In genomic region chr5:40781843-40782409, GRCh38 we compare ENCODE assay signal across 2 cellular contexts.
TF ChIP-seq lines count a peak whose summit lies in the region.

No MANE protein-coding gene starts in this region.

TF ChIP-seq in K562, 482 proteins besides CTCF, POLR2A, EP300 and RAD21:
- TF ChIP-seq ZFP1 (CRISPR knock-in tag; IDR thresholded peaks at IDR 0.05) (peak; percentile 62; the same call in 1 of the 2 replicates), NR4A1 (CRISPR knock-in tag; IDR thresholded peaks at IDR 0.05) (no peak), NR4A1 (tag; IDR thresholded peaks at IDR 0.05) (no peak)

TF ChIP-seq in GM23338, 12 proteins besides CTCF, POLR2A, EP300 and RAD21:
- no peak for TF ChIP-seq STAT1 (IDR thresholded peaks at IDR 0.05; ENCODE audit: unreplicated experiment)
- TF ChIP-seq, protein P1, sequence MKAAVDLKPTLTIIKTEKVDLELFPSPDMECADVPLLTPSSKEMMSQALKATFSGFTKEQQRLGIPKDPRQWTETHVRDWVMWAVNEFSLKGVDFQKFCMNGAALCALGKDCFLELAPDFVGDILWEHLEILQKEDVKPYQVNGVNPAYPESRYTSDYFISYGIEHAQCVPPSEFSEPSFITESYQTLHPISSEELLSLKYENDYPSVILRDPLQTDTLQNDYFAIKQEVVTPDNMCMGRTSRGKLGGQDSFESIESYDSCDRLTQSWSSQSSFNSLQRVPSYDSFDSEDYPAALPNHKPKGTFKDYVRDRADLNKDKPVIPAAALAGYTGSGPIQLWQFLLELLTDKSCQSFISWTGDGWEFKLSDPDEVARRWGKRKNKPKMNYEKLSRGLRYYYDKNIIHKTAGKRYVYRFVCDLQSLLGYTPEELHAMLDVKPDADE (IDR thresholded peaks at IDR 0.05) = no peak
- no peak for TF ChIP-seq POLR2AphosphoS5 (IDR thresholded peaks at IDR 0.05; ENCODE audit: low read depth)
- TF ChIP-seq EZH2 (IDR thresholded peaks at IDR 0.05; ENCODE audit: low read depth, unreplicated experiment) = no peak
- TF ChIP-seq, protein P2, sequence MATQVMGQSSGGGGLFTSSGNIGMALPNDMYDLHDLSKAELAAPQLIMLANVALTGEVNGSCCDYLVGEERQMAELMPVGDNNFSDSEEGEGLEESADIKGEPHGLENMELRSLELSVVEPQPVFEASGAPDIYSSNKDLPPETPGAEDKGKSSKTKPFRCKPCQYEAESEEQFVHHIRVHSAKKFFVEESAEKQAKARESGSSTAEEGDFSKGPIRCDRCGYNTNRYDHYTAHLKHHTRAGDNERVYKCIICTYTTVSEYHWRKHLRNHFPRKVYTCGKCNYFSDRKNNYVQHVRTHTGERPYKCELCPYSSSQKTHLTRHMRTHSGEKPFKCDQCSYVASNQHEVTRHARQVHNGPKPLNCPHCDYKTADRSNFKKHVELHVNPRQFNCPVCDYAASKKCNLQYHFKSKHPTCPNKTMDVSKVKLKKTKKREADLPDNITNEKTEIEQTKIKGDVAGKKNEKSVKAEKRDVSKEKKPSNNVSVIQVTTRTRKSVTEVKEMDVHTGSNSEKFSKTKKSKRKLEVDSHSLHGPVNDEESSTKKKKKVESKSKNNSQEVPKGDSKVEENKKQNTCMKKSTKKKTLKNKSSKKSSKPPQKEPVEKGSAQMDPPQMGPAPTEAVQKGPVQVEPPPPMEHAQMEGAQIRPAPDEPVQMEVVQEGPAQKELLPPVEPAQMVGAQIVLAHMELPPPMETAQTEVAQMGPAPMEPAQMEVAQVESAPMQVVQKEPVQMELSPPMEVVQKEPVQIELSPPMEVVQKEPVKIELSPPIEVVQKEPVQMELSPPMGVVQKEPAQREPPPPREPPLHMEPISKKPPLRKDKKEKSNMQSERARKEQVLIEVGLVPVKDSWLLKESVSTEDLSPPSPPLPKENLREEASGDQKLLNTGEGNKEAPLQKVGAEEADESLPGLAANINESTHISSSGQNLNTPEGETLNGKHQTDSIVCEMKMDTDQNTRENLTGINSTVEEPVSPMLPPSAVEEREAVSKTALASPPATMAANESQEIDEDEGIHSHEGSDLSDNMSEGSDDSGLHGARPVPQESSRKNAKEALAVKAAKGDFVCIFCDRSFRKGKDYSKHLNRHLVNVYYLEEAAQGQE (IDR thresholded peaks at IDR 0.05; ENCODE audit: unreplicated experiment) = no peak
- TF ChIP-seq EZH2phosphoT487 (IDR thresholded peaks at IDR 0.05; ENCODE audit: unreplicated experiment) = no peak
- no peak for TF ChIP-seq CREB1 (CRISPR knock-in tag; IDR thresholded peaks at IDR 0.05; ENCODE audit: low read depth)
- TF ChIP-seq JUNB (IDR thresholded peaks at IDR 0.05; ENCODE audit: unreplicated experiment) = no peak
- no peak for TF ChIP-seq ZNF331 (CRISPR knock-in tag; IDR thresholded peaks at IDR 0.05; ENCODE audit: low read depth)
- no peak for TF ChIP-seq NANOG (IDR thresholded peaks at IDR 0.05; ENCODE audit: borderline replicate concordance)
- no peak for TF ChIP-seq ZNF114 (CRISPR knock-in tag; IDR thresholded peaks at IDR 0.05)
- TF ChIP-seq ZNF462 (CRISPR knock-in tag; IDR thresholded peaks at IDR 0.05) = no peak
